ENCODE assay signal across 38 cellular contexts in the genomic region with DNA sequence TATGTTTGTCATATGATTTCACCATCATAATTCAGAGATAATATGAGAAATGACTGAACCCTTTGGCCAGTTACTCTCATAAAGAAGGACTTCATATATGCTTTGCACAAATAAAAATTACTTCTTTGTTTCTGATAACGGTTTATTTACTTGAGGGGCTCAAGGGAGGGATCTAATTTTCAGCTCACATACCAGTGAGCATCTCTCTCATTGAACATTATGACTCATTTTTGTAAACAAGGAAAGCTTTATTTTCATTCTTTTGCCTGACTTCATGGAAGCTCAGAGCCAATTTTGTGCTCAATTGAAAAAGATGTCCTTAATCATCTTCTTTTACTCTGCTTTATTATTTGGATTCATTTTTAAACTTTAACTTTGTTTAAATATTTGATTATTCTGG. TPM values are rescaled to one million over a fixed set of nuclear protein-coding genes. Genes with fewer than 3 reads are reported as not detected.
A peak's percentile ranks its signal among the peaks of the same experiment; 100 is the strongest.
DNase-seq lines count a peak whose midpoint lies in the region; FAIRE-seq and TF ChIP-seq lines count a peak whose summit lies in the region.
"Had no signal": no experiment of that assay in that cellular context is flagged by ENCODE, and none has a peak within 500 bp of the region (broad histone marks: within the 10 kb centered on the region; RNA-seq: fewer than 3 reads in every experiment).

No MANE protein-coding gene starts in this region.

- dilution Hi-C loops in endothelial cell of umbilical vein (cut with MboI; ENCODE audit: extremely low pct_ligation_motif_present, low sequenced_read_pairs), result no loop called here

- no peak overlapping the region for H2AFZ ChIP-seq in endothelial cell of umbilical vein (ENCODE audit: low read depth, low read length)

- H3K4me3 ChIP-seq in endothelial cell of umbilical vein (replicated peaks in 1 of 3; ENCODE audit: insufficient read depth in 1 of 3, low read depth in 1 of 3, low read length in 3 of 3) (no peak overlapping the region), left ventricle myocardium inferior (no peak overlapping the region)
- H3K4me3 ChIP-seq: gastroesophageal sphincter, GM12878, ovary, skin epidermis, thyroid gland, uterus had no signal

- H3K4me3 Mint-ChIP-seq in glutamatergic neuron (ENCODE audit: unreplicated experiment), result peak overlapping the region; percentile 26
- H3K4me3 Mint-ChIP-seq in activated naive CD8-positive, alpha-beta T cell treated with anti-CD3 and anti-CD28 coated beads for 36 hours, result no peak overlapping the region
- H3K4me3 Mint-ChIP-seq: activated naive CD4-positive, alpha-beta T cell treated with anti-CD3 and anti-CD28 coated beads, Interleukin-2, amount 10 ng/mL, durations not matched to agents 7 days and 5 days; activated T-helper 17 cell treated with anti-CD3 and anti-CD28 coated beads, Interleukin-2, amount 50 U/mL, for 72 hours; CD14-positive monocyte; memory B cell; stimulated activated naive CD8-positive, alpha-beta T cell treated with anti-CD3 and anti-CD28 coated beads, Interleukin-15, Interleukin-2, amounts not matched to agents 100 ng/mL and 50 ng/mL, for 24 hours had no signal

- no TSS peak for BruUV-seq in endothelial cell of umbilical vein (replicated peaks; lab: Mats Ljungman, UMichigan)

- POLR2A ChIA-PET in endothelial cell of umbilical vein (lab: Charles Lee), result no interaction called here

- H4K20me1 ChIP-seq in endothelial cell of umbilical vein (replicated peaks; ENCODE audit: control insufficient read depth, extremely low read depth, insufficient read depth, low read length), result no peaks in the 10 kb centered on the region

- CTCF ChIA-PET in endothelial cell of umbilical vein (lab: Charles Lee), result interaction anchor here (1.3 kb wide), 2 partner anchors 8 to 567 kb away, joined by 3 to 7 read pairs; no protein-coding TSS in a partner anchor

- DNase-seq in NCI-H146 (lab: John Stamatoyannopoulos, UW) (peak; percentile 27), NCI-H146 treated with DMSO at 0.1 percent for 48 hours (lab: John Stamatoyannopoulos, UW; ENCODE audit: unreplicated experiment) (no peak), endothelial cell of umbilical vein (ENCODE audit: low read depth, low spot score) (no peak), glutamatergic neuron (no peak), KG1 (lab: John Stamatoyannopoulos, UW) (no peak), left ventricle myocardium inferior (no peak)
- DNase-seq in activated naive CD8-positive, alpha-beta T cell treated with anti-CD3 and anti-CD28 coated beads for 36 hours, result no peak
- DNase-seq: 8988T; activated CD4-positive, alpha-beta T cell treated with anti-CD3 and anti-CD28 coated beads for 4 hours; activated naive CD4-positive, alpha-beta T cell treated with anti-CD3 and anti-CD28 coated beads, Interleukin-2, amount 10 ng/mL, durations not matched to agents 7 days and 5 days; amniotic stem cell; Calu3; EL; Karpas-422; NCI-H1436; NCI-H2107; NCI-H82; ovary; retina; SIG-M5; SW 1271; T1000; thyroid gland; uterus; WERI-Rb-1 had no signal

- no peak overlapping the region for H3K27ac Mint-ChIP-seq in glutamatergic neuron (ENCODE audit: unreplicated experiment)
- no peak overlapping the region for H3K27ac Mint-ChIP-seq in activated naive CD8-positive, alpha-beta T cell treated with anti-CD3 and anti-CD28 coated beads for 36 hours
- H3K27ac Mint-ChIP-seq: activated naive CD4-positive, alpha-beta T cell treated with anti-CD3 and anti-CD28 coated beads, Interleukin-2, amount 10 ng/mL, durations not matched to agents 7 days and 5 days; activated T-helper 17 cell treated with anti-CD3 and anti-CD28 coated beads, Interleukin-2, amount 50 U/mL, for 72 hours; CD14-positive monocyte; memory B cell; stimulated activated naive CD8-positive, alpha-beta T cell treated with anti-CD3 and anti-CD28 coated beads, Interleukin-15, Interleukin-2, amounts not matched to agents 100 ng/mL and 50 ng/mL, for 24 hours had no signal

- peak; percentile 42 for FAIRE-seq in endothelial cell of umbilical vein (lab: Jason Lieb, UNC)
- FAIRE-seq: GM12878, GM19239, H54, RCC 7860 had no signal

- peaks cover 9% of the 10 kb centered on the region for H3K9me3 Mint-ChIP-seq in glutamatergic neuron (ENCODE audit: unreplicated experiment)
- H3K9me3 Mint-ChIP-seq in activated naive CD8-positive, alpha-beta T cell treated with anti-CD3 and anti-CD28 coated beads for 36 hours, result no peaks in the 10 kb centered on the region
- H3K9me3 Mint-ChIP-seq: activated naive CD4-positive, alpha-beta T cell treated with anti-CD3 and anti-CD28 coated beads, Interleukin-2, amount 10 ng/mL, durations not matched to agents 7 days and 5 days; stimulated activated naive CD8-positive, alpha-beta T cell treated with anti-CD3 and anti-CD28 coated beads, Interleukin-15, Interleukin-2, amounts not matched to agents 100 ng/mL and 50 ng/mL, for 24 hours had no signal

- no peaks in the 10 kb centered on the region for H3K36me3 ChIP-seq in endothelial cell of umbilical vein (ENCODE audit: control insufficient read depth in 2 of 2, extremely low read depth in 1 of 2, insufficient read depth in 2 of 2, low read length in 2 of 2)
- H3K36me3 ChIP-seq in left ventricle myocardium inferior, result no peaks in the 10 kb centered on the region
- H3K36me3 ChIP-seq: gastroesophageal sphincter, ovary, thyroid gland, uterus, WERI-Rb-1 had no signal

- H3K4me1 Mint-ChIP-seq in glutamatergic neuron (ENCODE audit: low read depth, unreplicated experiment), result peaks cover 40% of the 10 kb centered on the region
- no peaks in the 10 kb centered on the region for H3K4me1 Mint-ChIP-seq in activated naive CD8-positive, alpha-beta T cell treated with anti-CD3 and anti-CD28 coated beads for 36 hours
- H3K4me1 Mint-ChIP-seq: activated T-helper 17 cell treated with anti-CD3 and anti-CD28 coated beads, Interleukin-2, amount 50 U/mL, for 72 hours; memory B cell had no signal

- H3K27ac ChIP-seq in endothelial cell of umbilical vein (ENCODE audit: insufficient read depth, low read depth, low read length) (no peak overlapping the region), temporal lobe (ENCODE audit: low read depth, low read length) (peak overlapping the region; percentile 4), left ventricle myocardium inferior (replicated peaks) (no peak overlapping the region)
- H3K27ac ChIP-seq: epithelial cell of prostate, gastroesophageal sphincter, ovary, skin epidermis, thyroid gland, uterus, WERI-Rb-1 had no signal

- peaks cover 53% of the 10 kb centered on the region for H3K79me2 ChIP-seq in endothelial cell of umbilical vein (ENCODE audit: control insufficient read depth, insufficient read depth, low read length)

- TF ChIP-seq CTCF in endothelial cell of umbilical vein (IDR thresholded peaks at IDR 0.05; ENCODE audit: extremely low read depth in 1 of 2, insufficient read depth in 1 of 2, low read depth in 1 of 2, low read length in 2 of 2), result no peak
- TF ChIP-seq CTCF in glutamatergic neuron (IDR thresholded peaks at IDR 0.05; ENCODE audit: partially characterized antibody, unreplicated experiment), result no peak
- TF ChIP-seq CTCF in left ventricle myocardium inferior (IDR thresholded peaks at IDR 0.05; ENCODE audit: borderline replicate concordance), result no peak

- TF ChIP-seq POLR2A in endothelial cell of umbilical vein (IDR thresholded peaks at IDR 0.05; ENCODE audit: low read depth, low read length), result no peak

- H3K36me3 Mint-ChIP-seq in glutamatergic neuron (ENCODE audit: unreplicated experiment), result no peaks in the 10 kb centered on the region
- no peaks in the 10 kb centered on the region for H3K36me3 Mint-ChIP-seq in activated naive CD8-positive, alpha-beta T cell treated with anti-CD3 and anti-CD28 coated beads for 36 hours
- H3K36me3 Mint-ChIP-seq: activated naive CD4-positive, alpha-beta T cell treated with anti-CD3 and anti-CD28 coated beads, Interleukin-2, amount 10 ng/mL, durations not matched to agents 7 days and 5 days; memory B cell had no signal

- H3K4me1 ChIP-seq in endothelial cell of umbilical vein (ENCODE audit: control insufficient read depth, extremely low read depth, insufficient read depth, low read length), result peaks cover 23% of the 10 kb centered on the region
- peaks cover 13% of the 10 kb centered on the region for H3K4me1 ChIP-seq in left ventricle myocardium inferior
- H3K4me1 ChIP-seq: thyroid gland, uterus had no signal

- no peak overlapping the region for H3K4me2 ChIP-seq in endothelial cell of umbilical vein (ENCODE audit: insufficient read depth, low read length)

- H3K9me1 ChIP-seq in endothelial cell of umbilical vein (replicated peaks; ENCODE audit: control insufficient read depth, extremely low read depth, insufficient read depth, low read length), result no peaks in the 10 kb centered on the region

- no peak overlapping the region for H3K9ac ChIP-seq in endothelial cell of umbilical vein (replicated peaks; ENCODE audit: extremely low read depth, insufficient read depth, low read length)

- intact Hi-C loops in endothelial cell of umbilical vein (cut with micrococcal nuclease) (no loop called here), left ventricle myocardium inferior (cut with micrococcal nuclease) (no loop called here)

- H3K27me3 ChIP-seq in endothelial cell of umbilical vein (ENCODE audit: control insufficient read depth in 2 of 2, insufficient read depth in 2 of 2, low read length in 2 of 2), result no peaks in the 10 kb centered on the region
- peaks cover 7% of the 10 kb centered on the region for H3K27me3 ChIP-seq in left ventricle myocardium inferior (ENCODE audit: low read depth)
- H3K27me3 ChIP-seq: gastroesophageal sphincter, ovary, thyroid gland, uterus had no signal

- H3K9me3 ChIP-seq in endothelial cell of umbilical vein (replicated peaks; ENCODE audit: control insufficient read depth, insufficient read depth, low read length) (no peaks in the 10 kb centered on the region), left ventricle myocardium inferior (replicated peaks) (no peaks in the 10 kb centered on the region)
- H3K9me3 ChIP-seq: gastroesophageal sphincter, ovary, thyroid gland, uterus had no signal

- H3K27me3 Mint-ChIP-seq in glutamatergic neuron (ENCODE audit: unreplicated experiment), result peaks cover 7% of the 10 kb centered on the region
- peaks cover 38% of the 10 kb centered on the region for H3K27me3 Mint-ChIP-seq in activated naive CD8-positive, alpha-beta T cell treated with anti-CD3 and anti-CD28 coated beads for 36 hours

TF ChIP-seq in endothelial cell of umbilical vein, 7 proteins besides CTCF, POLR2A, EP300 and RAD21 (continues in another document):
- no peak for TF ChIP-seq POLR2AphosphoS5 (IDR thresholded peaks at IDR 0.05; ENCODE audit: insufficient read depth, low read depth, low read length)

RNA-seq across cellular contexts. Expression of gene NLGN1, which starts 5.8 kb away (rescaled TPM):
- total RNA-seq in endothelial cell of umbilical vein (16.3 and 18.1 TPM in 2 replicates), glutamatergic neuron (ENCODE audit: unreplicated experiment) (50.2 TPM), temporal lobe (61.0 TPM), left ventricle myocardium inferior (13.7 TPM)
- 7.9 and 8.1 TPM in 2 replicates for polyA plus RNA-seq in endothelial cell of umbilical vein
- polyA plus RNA-seq in endothelial cell of umbilical vein (2011; cell fraction: cytosol; rRNA removed), result 6.1 and 7.4 TPM in 2 replicates
- polyA plus RNA-seq in endothelial cell of umbilical vein (2011; cell fraction: nucleus; rRNA removed), result 13.4 and 13.9 TPM in 2 replicates
- 12.8 and 22.1 TPM in 2 replicates for polyA plus RNA-seq in endothelial cell of umbilical vein (2012)
- 45.8 and 48.5 TPM in 2 replicates for polyA minus RNA-seq in endothelial cell of umbilical vein
- not detected for polyA minus RNA-seq in endothelial cell of umbilical vein (2011; cell fraction: cytosol; rRNA and poly(A)+ RNA removed)
- polyA minus RNA-seq in endothelial cell of umbilical vein (2011; cell fraction: nucleus; rRNA and poly(A)+ RNA removed), result 97.0 and 130 TPM in 2 replicates
- total RNA-seq in activated naive CD8-positive, alpha-beta T cell treated with anti-CD3 and anti-CD28 coated beads for 36 hours, result not detected
- total RNA-seq: activated T-helper 17 cell treated with anti-CD3 and anti-CD28 coated beads, Interleukin-2, amount 50 U/mL, for 72 hours; chondrocyte; GM12878 had no signal
- polyA plus RNA-seq: CD14-positive monocyte, GM12878 had no signal

Comparison
In these comparisons a context has a peak if more than half of its experiments do, and no peak if none do; other contexts are left out.
1. RNA of gene NLGN1, which starts 5.8 kb away (total RNA-seq): 61.0 TPM in temporal lobe (single experiment), 50.2 TPM in glutamatergic neuron (single experiment), 16.3 to 18.1 TPM in endothelial cell of umbilical vein and 13.7 TPM in left ventricle myocardium inferior (single experiment); not detected in activated naive CD8-positive, alpha-beta T cell treated with anti-CD3 and anti-CD28 coated beads for 36 hours; every median in the first group is over 10 times any median in the second.